ENCODE assay signal across 1 cellular context in the genomic region with DNA sequence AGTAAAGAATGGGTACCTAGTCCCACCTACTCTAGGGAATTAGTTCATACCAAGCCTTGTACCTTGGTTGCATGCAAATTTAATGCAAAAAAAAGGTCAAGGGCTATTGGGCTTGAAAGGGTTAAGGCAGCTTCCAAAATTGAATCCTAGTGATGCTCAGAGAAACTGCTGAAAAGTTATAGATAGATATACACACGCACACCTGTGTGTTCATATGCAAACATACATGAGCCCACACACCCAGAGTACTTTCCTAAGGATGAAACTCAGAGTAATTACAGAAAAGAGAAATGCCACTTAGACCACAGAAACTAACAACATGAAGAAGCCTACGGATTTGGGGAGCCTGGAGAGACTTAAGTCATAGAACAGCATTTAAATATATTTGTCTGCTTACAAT.
TF ChIP-seq lines count a peak whose summit lies in the region.

No MANE protein-coding gene starts in this region.

TF ChIP-seq in K562, 482 proteins besides CTCF, POLR2A, EP300 and RAD21 (continued from another document):
- no peak for TF ChIP-seq GTF2E2 (tag; IDR thresholded peaks at IDR 0.05)
- TF ChIP-seq SAFB (IDR thresholded peaks at IDR 0.05; ENCODE audit: borderline replicate concordance, low read depth, low read length): no peak
- TF ChIP-seq L3MBTL2 (IDR thresholded peaks at IDR 0.05): no peak
- no peak for TF ChIP-seq SIX5 (IDR thresholded peaks at IDR 0.05; ENCODE audit: borderline replicate concordance in 1 of 2, insufficient read depth in 1 of 2, low read depth in 1 of 2, low read length in 2 of 2)
- no peak for TF ChIP-seq SMARCE1 (IDR thresholded peaks at IDR 0.05)
- TF ChIP-seq PTTG1 (tag; IDR thresholded peaks at IDR 0.05; ENCODE audit: low read depth): no peak
- no peak for TF ChIP-seq ZC3H4 (CRISPR knock-in tag; IDR thresholded peaks at IDR 0.05; ENCODE audit: borderline replicate concordance)
- no peak for TF ChIP-seq KDM5B (IDR thresholded peaks at IDR 0.05; ENCODE audit: insufficient replicate concordance, low read depth, low read length)
- TF ChIP-seq SMAD2 (IDR thresholded peaks at IDR 0.05; ENCODE audit: low read depth, low read length): no peak
- no peak for TF ChIP-seq XRCC4 (IDR thresholded peaks at IDR 0.05; ENCODE audit: extremely low read depth, insufficient read depth, insufficient read length)
- no peak for TF ChIP-seq ZBTB1 (CRISPR knock-in tag; IDR thresholded peaks at IDR 0.05; ENCODE audit: borderline replicate concordance, low read depth)
- no peak for TF ChIP-seq TEAD2 (tag; IDR thresholded peaks at IDR 0.05)
- TF ChIP-seq NFE2L1 (tag; IDR thresholded peaks at IDR 0.05; ENCODE audit: borderline replicate concordance, low read depth): no peak
- TF ChIP-seq ZNF583 (CRISPR knock-in tag; IDR thresholded peaks at IDR 0.05): no peak
